ENCODE assay signal across 33 cellular contexts in genomic region chr7:102225025-102225424, GRCh38.
"Had no signal": no experiment of that assay in that cellular context is flagged by ENCODE, and none has a peak within 500 bp of the region (broad histone marks: within the 10 kb centered on the region; RNA-seq: fewer than 3 reads in every experiment).

No MANE protein-coding gene starts in this region.

- ATAC-seq: activated CD4-positive, CD25-positive, alpha-beta regulatory T cell treated with anti-CD3 and anti-CD28 coated beads, Interleukin-2, amount 50 U/mL, for 24 hours; activated CD8-positive, alpha-beta T cell treated with anti-CD3 and anti-CD28 coated beads for 36 hours; activated T-cell treated with anti-CD3 and anti-CD28 coated beads, Interleukin-2, amount 50 U/mL, for 4 hours; activated T-helper 17 cell treated with anti-CD3 and anti-CD28 coated beads, Interleukin-2, amount 50 U/mL, for 72 hours; effector memory CD8-positive, alpha-beta T cell; foreskin keratinocyte; gastrocnemius medialis; T-helper 17 cell had no signal

- H3K9me3 Mint-ChIP-seq: activated B cell treated with CpG ODN at 0.5 μM for 24 hours; activated CD8-positive, alpha-beta T cell treated with anti-CD3 and anti-CD28 coated beads for 36 hours; activated T-cell treated with anti-CD3 and anti-CD28 coated beads, Interleukin-2, amount 50 U/mL, for 4 hours; activated T-helper 17 cell treated with anti-CD3 and anti-CD28 coated beads, Interleukin-2, amount 50 U/mL, for 72 hours; brain; central memory CD8-positive, alpha-beta T cell; dendritic cell treated with granulocyte-macrophage colony-stimulating factor and Interleukin-4, amounts not matched to agents 40 ng/mL and 50 ng/mL, for 4 days; effector memory CD8-positive, alpha-beta T cell; T-helper 2 cell treated with Interferon-gamma antibody and Interleukin-4, amounts not matched to agents 5 μg/mL and 100 μg/mL, for 36 hours had no signal

- H3K4me3 Mint-ChIP-seq: activated B cell treated with CpG ODN at 0.5 μM for 24 hours; activated CD8-positive, alpha-beta T cell treated with anti-CD3 and anti-CD28 coated beads for 36 hours; activated naive CD8-positive, alpha-beta T cell; activated T-cell treated with anti-CD3 and anti-CD28 coated beads, Interleukin-2, amount 50 U/mL, for 4 hours; activated T-helper 17 cell treated with anti-CD3 and anti-CD28 coated beads, Interleukin-2, amount 50 U/mL, for 72 hours; brain; central memory CD8-positive, alpha-beta T cell; dendritic cell treated with granulocyte-macrophage colony-stimulating factor and Interleukin-4, amounts not matched to agents 40 ng/mL and 50 ng/mL, for 4 days; effector memory CD8-positive, alpha-beta T cell; T-helper 17 cell; T-helper 2 cell treated with Interferon-gamma antibody and Interleukin-4, amounts not matched to agents 5 μg/mL and 100 μg/mL, for 36 hours had no signal

- H3K4me3 ChIP-seq: breast epithelium, coronary artery, dorsolateral prefrontal cortex, esophagus muscularis mucosa, gastrocnemius medialis had no signal

- H3K9me3 ChIP-seq: breast epithelium, esophagus muscularis mucosa, gastrocnemius medialis had no signal

- H3K27me3 Mint-ChIP-seq: activated B cell treated with CpG ODN at 0.5 μM for 24 hours; activated CD8-positive, alpha-beta T cell treated with anti-CD3 and anti-CD28 coated beads for 36 hours; activated naive CD8-positive, alpha-beta T cell; activated T-helper 17 cell treated with anti-CD3 and anti-CD28 coated beads, Interleukin-2, amount 50 U/mL, for 72 hours; brain; central memory CD8-positive, alpha-beta T cell; dendritic cell treated with granulocyte-macrophage colony-stimulating factor and Interleukin-4, amounts not matched to agents 40 ng/mL and 50 ng/mL, for 4 days; effector memory CD8-positive, alpha-beta T cell; T-helper 17 cell had no signal

- H3K27ac ChIP-seq: breast epithelium, coronary artery, dorsolateral prefrontal cortex, esophagus muscularis mucosa, foreskin keratinocyte, gastrocnemius medialis, WERI-Rb-1 had no signal

- H3K4me1 ChIP-seq: breast epithelium, esophagus muscularis mucosa, gastrocnemius medialis had no signal

- H3K36me3 ChIP-seq: breast epithelium had no signal

- H3K4me1 Mint-ChIP-seq: activated B cell treated with CpG ODN at 0.5 μM for 24 hours; activated T-helper 17 cell treated with anti-CD3 and anti-CD28 coated beads, Interleukin-2, amount 50 U/mL, for 72 hours; central memory CD8-positive, alpha-beta T cell; T-helper 17 cell had no signal

- H3K36me3 Mint-ChIP-seq: activated naive CD8-positive, alpha-beta T cell had no signal

- H3K27me3 ChIP-seq: breast epithelium, dorsolateral prefrontal cortex, esophagus muscularis mucosa, foreskin keratinocyte, gastrocnemius medialis had no signal

- H3K27ac Mint-ChIP-seq: activated B cell treated with CpG ODN at 0.5 μM for 24 hours; activated CD8-positive, alpha-beta T cell treated with anti-CD3 and anti-CD28 coated beads for 36 hours; activated naive CD8-positive, alpha-beta T cell; activated T-helper 17 cell treated with anti-CD3 and anti-CD28 coated beads, Interleukin-2, amount 50 U/mL, for 72 hours; brain; dendritic cell treated with granulocyte-macrophage colony-stimulating factor and Interleukin-4, amounts not matched to agents 40 ng/mL and 50 ng/mL, for 4 days; effector memory CD8-positive, alpha-beta T cell; T-helper 17 cell; T-helper 2 cell treated with Interferon-gamma antibody and Interleukin-4, amounts not matched to agents 5 μg/mL and 100 μg/mL, for 36 hours had no signal

- DNase-seq: activated B cell treated with CpG ODN at 0.5 μM for 24 hours; activated CD4-positive, alpha-beta T cell treated with anti-CD3 and anti-CD28 coated beads for 48 hours; activated CD4-positive, alpha-beta T cell treated with anti-CD3 and anti-CD28 coated beads, Interleukin-2, amount 50 U/mL, for 1 hour; activated CD4-positive, alpha-beta T cell treated with anti-CD3 and anti-CD28 coated beads, Interleukin-2, amount 50 U/mL, for 48 hours; activated CD8-positive, alpha-beta memory T cell treated with anti-CD3 and anti-CD28 coated beads for 24 hours; activated CD8-positive, alpha-beta T cell treated with anti-CD3 and anti-CD28 coated beads for 36 hours; activated effector memory CD4-positive, alpha-beta T cell treated with Interleukin-2 at 50 U/mL for 16 hours; activated gamma-delta T cell treated with Interleukin-2 at 50 U/mL for 16 hours; activated naive CD4-positive, alpha-beta T cell treated with anti-CD3 and anti-CD28 coated beads, Interleukin-2, amount 50 U/mL, for 16 hours; activated naive CD4-positive, alpha-beta T cell treated with Interleukin-2 at 50 U/mL for 16 hours; activated T-cell treated with anti-CD3 and anti-CD28 coated beads, Interleukin-2, amount 50 U/mL, for 4 hours; amniotic stem cell; anterior cingulate cortex; dorsolateral prefrontal cortex; effector memory CD8-positive, alpha-beta T cell; erythroblast; foreskin keratinocyte; gastrocnemius medialis; glutamatergic neuron; T-helper 1 cell; T-helper 17 cell; T1000; WERI-Rb-1 had no signal
